ENCODE assay signal across 8 cellular contexts in genomic region chr22:29727248-29727551, GRCh38. TPM values are rescaled to one million over a fixed set of nuclear protein-coding genes. Genes with fewer than 3 reads are reported as not detected.
DNase-seq lines count a peak whose midpoint lies in the region; ATAC-seq and TF ChIP-seq lines count a peak whose summit lies in the region.

No MANE protein-coding gene starts in this region.

- TF ChIP-seq CTCF in epithelial cell of proximal tubule (conservative IDR thresholded peaks at IDR 0.05; ENCODE audit: low read depth, low read length) (peak; percentile 41), progenitor cell of endocrine pancreas (IDR thresholded peaks at IDR 0.05; ENCODE audit: unreplicated experiment) (peak; percentile 56)

- H3K27me3 ChIP-seq in NT2/D1 (ENCODE audit: insufficient read depth, insufficient read length) = peaks cover 39% of the 10 kb centered on the region
- no peaks in the 10 kb centered on the region for H3K27me3 ChIP-seq in naive thymus-derived CD4-positive, alpha-beta T cell (ENCODE audit: control insufficient read depth in 2 of 2, insufficient read depth in 2 of 2, low read length in 2 of 2)

- no peaks in the 10 kb centered on the region for H3K9me3 Mint-ChIP-seq in progenitor cell of endocrine pancreas (ENCODE audit: low read depth)
- no peaks in the 10 kb centered on the region for H3K9me3 Mint-ChIP-seq in naive thymus-derived CD4-positive, alpha-beta T cell

- H3K27me3 Mint-ChIP-seq in progenitor cell of endocrine pancreas = peaks cover 34% of the 10 kb centered on the region
- H3K27me3 Mint-ChIP-seq in naive thymus-derived CD4-positive, alpha-beta T cell = peaks cover 0 to 2% (median 0%) of the 10 kb centered on the region in 5 donors

- POLR2A ChIA-PET in naive thymus-derived CD4-positive, alpha-beta T cell (lab: Charles Lee) = no interaction called here

- H3K4me3 ChIP-seq in NT2/D1 (ENCODE audit: insufficient read length, low read depth) (no peak overlapping the region), epithelial cell of proximal tubule (ENCODE audit: low read depth, low read length) (no peak overlapping the region)
- H3K4me3 ChIP-seq in naive thymus-derived CD4-positive, alpha-beta T cell (ENCODE audit: low read length) = no peak overlapping the region

- H3K27ac Mint-ChIP-seq in progenitor cell of endocrine pancreas = no peak overlapping the region
- H3K27ac Mint-ChIP-seq in naive thymus-derived CD4-positive, alpha-beta T cell = no peak overlapping the region

- H3K9ac ChIP-seq in NT2/D1 (ENCODE audit: insufficient read length, low read depth) = peak overlapping the region; percentile 59

- CTCF ChIA-PET in naive thymus-derived CD4-positive, alpha-beta T cell (lab: Charles Lee) = interaction anchor here (1.2 kb wide), 1 partner anchor 10 kb away, joined by 3 read pairs; no protein-coding TSS in a partner anchor

- H3K36me3 ChIP-seq in NT2/D1 (ENCODE audit: insufficient read depth, insufficient read length, low read length) = no peaks in the 10 kb centered on the region
- peaks cover 0 to 4% (median 0%) of the 10 kb centered on the region in 3 experiments for H3K36me3 ChIP-seq in naive thymus-derived CD4-positive, alpha-beta T cell (ENCODE audit: control insufficient read depth in 2 of 3, insufficient read depth in 3 of 3, low read length in 3 of 3)

- H3K9me3 ChIP-seq in NT2/D1 (ENCODE audit: insufficient read depth, low read length) = no peaks in the 10 kb centered on the region
- no peaks in the 10 kb centered on the region for H3K9me3 ChIP-seq in naive thymus-derived CD4-positive, alpha-beta T cell (ENCODE audit: control insufficient read depth in 2 of 3, low read length in 3 of 3)

- H3K36me3 Mint-ChIP-seq in progenitor cell of endocrine pancreas (ENCODE audit: insufficient read depth) = no peaks in the 10 kb centered on the region
- H3K36me3 Mint-ChIP-seq in naive thymus-derived CD4-positive, alpha-beta T cell = peaks cover 0 to 8% (median 0%) of the 10 kb centered on the region in 5 donors

- H3K4me1 Mint-ChIP-seq in progenitor cell of endocrine pancreas (ENCODE audit: low read depth) = no peaks in the 10 kb centered on the region
- H3K4me1 Mint-ChIP-seq in naive thymus-derived CD4-positive, alpha-beta T cell = no peaks in the 10 kb centered on the region

- no peak overlapping the region for H3K27ac ChIP-seq in naive thymus-derived CD4-positive, alpha-beta T cell (ENCODE audit: low read depth, low read length)

- intact Hi-C loops in naive thymus-derived CD4-positive, alpha-beta T cell (cut with micrococcal nuclease) = no loop called here

- H3K4me1 ChIP-seq in NT2/D1 (ENCODE audit: insufficient read depth, insufficient read length) = peaks cover 19% of the 10 kb centered on the region
- no peaks in the 10 kb centered on the region for H3K4me1 ChIP-seq in naive thymus-derived CD4-positive, alpha-beta T cell (ENCODE audit: control insufficient read depth in 2 of 2, insufficient read depth in 2 of 2, low read length in 2 of 2)

- no peak for ATAC-seq in naive thymus-derived CD4-positive, alpha-beta T cell

- no peak overlapping the region for H3K4me3 Mint-ChIP-seq in progenitor cell of endocrine pancreas (ENCODE audit: low read depth)
- no peak overlapping the region for H3K4me3 Mint-ChIP-seq in naive thymus-derived CD4-positive, alpha-beta T cell

- DNase-seq in DMS 273 (lab: John Stamatoyannopoulos, UW; ENCODE audit: unreplicated experiment) (peak; percentile 65), DMS 273 treated with DMSO at 0.1 percent for 48 hours (lab: John Stamatoyannopoulos, UW) (no peak), NT2/D1 (ENCODE audit: low read depth, low spot score) (peak; percentile 66), epithelial cell of proximal tubule (ENCODE audit: low read depth) (no peak), progenitor cell of endocrine pancreas (ENCODE audit: low spot score, unreplicated experiment) (no peak)
- DNase-seq in naive thymus-derived CD4-positive, alpha-beta T cell = no peak
- DNase-seq in activated CD4-positive, CD25-positive, alpha-beta regulatory T cell treated with anti-CD3 and anti-CD28 coated beads, Interleukin-2, amount 50 U/mL, for 72 hours = no peak
- DNase-seq in activated CD4-positive, CD25-positive, alpha-beta regulatory T cell (lab: John Stamatoyannopoulos, UW) = no peak

RNA-seq across cellular contexts. Expression of gene CABP7, which starts 7.4 kb away (rescaled TPM):
- total RNA-seq in epithelial cell of proximal tubule (0.22 TPM in 1 of 2 replicates, not detected in the other), progenitor cell of endocrine pancreas (0.12 TPM in 1 of 2 replicates, not detected in the other)
- total RNA-seq in naive thymus-derived CD4-positive, alpha-beta T cell = under 1 TPM in 3 of 5 experiments, not detected in 2; 0.07 to 0.42 (median 0.22) TPM
- polyA plus RNA-seq in naive thymus-derived CD4-positive, alpha-beta T cell = under 1 TPM in 1 of 2 donors, not detected in 1; 0.12 TPM

RNA-seq across cellular contexts. Expression of gene ZMAT5, which starts 39.6 kb away (rescaled TPM):
- 24.8 and 27.3 TPM in 2 replicates for total RNA-seq in epithelial cell of proximal tubule
- 21.1 and 21.2 TPM in 2 replicates for total RNA-seq in progenitor cell of endocrine pancreas
- total RNA-seq in naive thymus-derived CD4-positive, alpha-beta T cell = 10 to 100 TPM; 12.9 to 26.4 (median 14.7) TPM
- 10 to 100 TPM; 42.7 to 55.0 TPM for polyA plus RNA-seq in naive thymus-derived CD4-positive, alpha-beta T cell

RNA-seq across cellular contexts. Expression of gene UQCR10, which starts 40.0 kb away (rescaled TPM):
- total RNA-seq in epithelial cell of proximal tubule = 72.5 and 173 TPM in 2 replicates
- 109 and 120 TPM in 2 replicates for total RNA-seq in progenitor cell of endocrine pancreas
- 10 to 100 TPM; 30.9 to 99.8 (median 50.0) TPM for total RNA-seq in naive thymus-derived CD4-positive, alpha-beta T cell
- polyA plus RNA-seq in naive thymus-derived CD4-positive, alpha-beta T cell = 100 to 1,000 TPM; 246 to 310 TPM

Comparison
In these comparisons a context has a peak if more than half of its experiments do, and no peak if none do; other contexts are left out.
1. DNase-seq: peak in DMS 273 (single experiment) and NT2/D1 (single experiment); none in DMS 273 treated with DMSO at 0.1 percent for 48 hours (single experiment), epithelial cell of proximal tubule (single experiment), progenitor cell of endocrine pancreas (single experiment), naive thymus-derived CD4-positive, alpha-beta T cell (0 of 9), activated CD4-positive, CD25-positive, alpha-beta regulatory T cell treated with anti-CD3 and anti-CD28 coated beads, Interleukin-2, amount 50 U/mL, for 72 hours (single experiment) and activated CD4-positive, CD25-positive, alpha-beta regulatory T cell (0 of 4).